Comparison of ENCODE assay signal across 31 cellular contexts in the genomic region with DNA sequence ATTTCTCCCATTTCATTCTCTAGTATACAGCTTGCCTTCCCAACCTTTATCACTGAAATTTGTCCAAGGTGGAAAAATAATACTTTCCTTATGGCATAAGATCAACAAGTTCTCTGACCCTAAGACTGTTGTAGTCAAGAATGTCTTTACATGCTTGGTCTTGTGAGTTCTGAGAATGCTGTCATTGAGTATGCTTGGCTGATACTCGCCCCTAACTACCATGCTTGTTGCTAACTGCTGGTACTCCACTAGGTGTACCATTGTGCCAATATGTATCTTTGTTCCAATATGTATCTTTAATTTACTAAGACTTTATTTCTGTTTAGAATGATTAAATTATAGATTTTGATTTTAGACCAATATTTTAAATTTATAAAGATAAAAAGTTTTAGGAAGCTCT.
"Had no signal": no experiment of that assay in that cellular context is flagged by ENCODE, and none has a peak within 500 bp of the region (broad histone marks: within the 10 kb centered on the region; RNA-seq: fewer than 3 reads in every experiment).

No MANE protein-coding gene starts in this region.

- H3K27me3 Mint-ChIP-seq: activated CD4-positive, alpha-beta T cell treated with anti-CD3 and anti-CD28 coated beads for 36 hours; activated CD4-positive, alpha-beta T cell treated with anti-CD3 and anti-CD28 coated beads, Interleukin-2, amount 10 ng/mL, durations not matched to agents 7 days and 5 days; activated T-cell treated with anti-CD3 and anti-CD28 coated beads, Interleukin-2, amount 50 U/mL, for 24 hours had no signal

- H3K27me3 ChIP-seq: adrenal gland, body of pancreas, breast epithelium, Peyer's patch had no signal

- H3K4me1 Mint-ChIP-seq: activated CD4-positive, alpha-beta T cell treated with anti-CD3 and anti-CD28 coated beads for 36 hours; activated CD4-positive, alpha-beta T cell treated with anti-CD3 and anti-CD28 coated beads, Interleukin-2, amount 10 ng/mL, durations not matched to agents 7 days and 5 days had no signal

- H3K4me3 ChIP-seq: adrenal gland, body of pancreas, breast epithelium, Peyer's patch had no signal

- H3K4me3 Mint-ChIP-seq: activated CD4-positive, alpha-beta T cell treated with anti-CD3 and anti-CD28 coated beads for 36 hours; activated CD4-positive, alpha-beta T cell treated with anti-CD3 and anti-CD28 coated beads, Interleukin-2, amount 10 ng/mL, durations not matched to agents 7 days and 5 days; activated CD8-positive, alpha-beta T cell treated with anti-CD3 and anti-CD28 coated beads, Interleukin-2, amount 10 ng/mL, durations not matched to agents 7 days and 5 days; activated naive CD4-positive, alpha-beta T cell treated with anti-CD3 and anti-CD28 coated beads for 36 hours; activated T-cell treated with anti-CD3 and anti-CD28 coated beads, Interleukin-2, amount 50 U/mL, for 24 hours had no signal

- DNase-seq: activated CD4-positive, alpha-beta T cell treated with anti-CD3 and anti-CD28 coated beads for 36 hours; activated CD4-positive, alpha-beta T cell treated with anti-CD3 and anti-CD28 coated beads, Interleukin-2, amount 10 ng/mL, durations not matched to agents 7 days and 5 days; activated CD4-positive, alpha-beta T cell treated with anti-CD3 and anti-CD28 coated beads, Interleukin-2, amount 50 U/mL, for 48 hours; activated CD8-positive, alpha-beta T cell treated with anti-CD3 and anti-CD28 coated beads, Interleukin-2, amount 10 ng/mL, durations not matched to agents 7 days and 5 days; activated gamma-delta T cell treated with Interleukin-2 at 50 U/mL for 16 hours; activated naive CD4-positive, alpha-beta T cell treated with anti-CD3 and anti-CD28 coated beads for 36 hours; activated T-cell treated with anti-CD3 and anti-CD28 coated beads, Interleukin-2, amount 50 U/mL, for 24 hours; adrenal gland; body of pancreas; caudate nucleus; cerebellar nuclear complex; NCI-H1092 treated with DMSO at 0.1 percent for 48 hours; NCI-H1417; NCI-H146; NCI-H187; NCI-H2029 treated with DMSO at 0.1 percent for 48 hours; NCI-H345; NCI-H524 treated with DMSO at 0.1 percent for 48 hours; NK-92 treated with Interleukin-12 subunit alpha and Interleukin-12 subunit beta, amount 100 ng/mL, for 24 hours; PC-3; Peyer's patch; SIG-M5; SW 1271; T-helper 1 cell; T-helper 2 cell; T-helper 9 cell; WERI-Rb-1 had no signal

- ATAC-seq: activated CD4-positive, alpha-beta T cell treated with anti-CD3 and anti-CD28 coated beads for 36 hours; activated CD8-positive, alpha-beta T cell treated with anti-CD3 and anti-CD28 coated beads, Interleukin-2, amount 10 ng/mL, durations not matched to agents 7 days and 5 days; activated naive CD4-positive, alpha-beta T cell treated with anti-CD3 and anti-CD28 coated beads, Interleukin-2, amount 50 U/mL, for 72 hours; body of pancreas; PC-3; Right ventricle myocardium inferior had no signal

- H3K27ac ChIP-seq: adrenal gland, body of pancreas, breast epithelium, Peyer's patch, RWPE1, WERI-Rb-1 had no signal

- H3K27ac Mint-ChIP-seq: activated CD4-positive, alpha-beta T cell treated with anti-CD3 and anti-CD28 coated beads for 36 hours; activated CD4-positive, alpha-beta T cell treated with anti-CD3 and anti-CD28 coated beads, Interleukin-2, amount 10 ng/mL, durations not matched to agents 7 days and 5 days; activated CD8-positive, alpha-beta T cell treated with anti-CD3 and anti-CD28 coated beads, Interleukin-2, amount 10 ng/mL, durations not matched to agents 7 days and 5 days; activated naive CD4-positive, alpha-beta T cell treated with anti-CD3 and anti-CD28 coated beads for 36 hours; activated naive CD4-positive, alpha-beta T cell treated with anti-CD3 and anti-CD28 coated beads, Interleukin-2, amount 50 U/mL, for 72 hours; activated T-cell treated with anti-CD3 and anti-CD28 coated beads, Interleukin-2, amount 50 U/mL, for 24 hours had no signal

- H3K9me3 ChIP-seq: adrenal gland, body of pancreas, breast epithelium, Peyer's patch had no signal

- H3K36me3 ChIP-seq: adrenal gland, breast epithelium, Peyer's patch, WERI-Rb-1 had no signal

- H3K4me1 ChIP-seq: adrenal gland, body of pancreas, breast epithelium, Peyer's patch had no signal
